Comparison of ENCODE assay signal across 14 cellular contexts in the genomic region with DNA sequence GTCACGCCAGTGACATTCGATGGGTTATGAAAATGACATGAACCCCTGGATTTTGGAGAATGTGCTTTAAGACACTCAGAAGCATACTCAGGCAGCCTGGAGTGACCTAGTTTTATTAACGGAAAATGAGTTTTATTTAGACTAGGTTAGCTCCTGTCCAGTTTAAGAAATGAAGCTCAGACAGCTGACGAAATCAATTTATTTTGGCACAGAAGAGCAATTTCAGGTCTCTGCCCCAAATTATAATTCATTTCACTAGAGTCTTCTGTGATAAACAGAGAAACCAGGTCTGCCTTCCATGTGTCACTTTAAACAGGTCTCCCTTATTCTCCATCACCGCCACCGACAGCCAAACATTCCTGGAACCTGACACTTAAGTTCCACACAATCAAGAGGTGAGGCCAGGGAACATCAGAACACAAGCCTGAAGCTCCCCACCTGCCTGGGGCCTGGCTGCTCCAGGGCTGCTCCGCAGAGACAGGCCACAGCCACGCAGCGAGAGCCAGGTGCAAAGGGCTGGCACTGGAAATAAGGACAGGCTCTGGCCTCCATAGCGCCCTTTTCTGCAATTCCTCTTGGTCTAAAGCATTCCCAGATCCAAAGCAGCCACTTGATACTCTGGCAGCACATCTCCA. TPM values are rescaled to one million over a fixed set of nuclear protein-coding genes. Genes with fewer than 3 reads are reported as not detected.
DNase-seq lines count a peak whose midpoint lies in the region; ATAC-seq and TF ChIP-seq lines count a peak whose summit lies in the region.
"Had no signal": no experiment of that assay in that cellular context is flagged by ENCODE, and none has a peak within 500 bp of the region (broad histone marks: within the 10 kb centered on the region; RNA-seq: fewer than 3 reads in every experiment).

No MANE protein-coding gene starts in this region.

- no peak overlapping the region for H2AFZ ChIP-seq in MM.1S (ENCODE audit: low read length)

- TF ChIP-seq POLR2A in gastrocnemius medialis (IDR thresholded peaks at IDR 0.05) = no peak

- H3K79me2 ChIP-seq in MM.1S (ENCODE audit: low read length) = peaks cover 100% of the 10 kb centered on the region

- H3K9me2 ChIP-seq in MM.1S (replicated peaks; ENCODE audit: insufficient read depth, low read length) = no peaks in the 10 kb centered on the region

- no peaks in the 10 kb centered on the region for H3K27me3 Mint-ChIP-seq in chondrocyte (ENCODE audit: low read depth)

- peaks cover 49% of the 10 kb centered on the region for H3K4me1 Mint-ChIP-seq in chondrocyte (ENCODE audit: low read depth)

- H3K4me2 ChIP-seq in MM.1S (ENCODE audit: low read depth, low read length) = no peak overlapping the region

- H3K27me3 ChIP-seq in MM.1S (replicated peaks; ENCODE audit: insufficient read depth, low read length) (no peaks in the 10 kb centered on the region), gastrocnemius medialis (no peaks in the 10 kb centered on the region)

- H3F3A ChIP-seq in MM.1S (ENCODE audit: insufficient read depth, low read length) = peaks cover 25% of the 10 kb centered on the region

- H4K20me1 ChIP-seq in MM.1S (ENCODE audit: insufficient read depth, low read length) = no peaks in the 10 kb centered on the region

- no peaks in the 10 kb centered on the region for H3K9me3 ChIP-seq in MM.1S (replicated peaks; ENCODE audit: insufficient read depth, low read length)
- H3K9me3 ChIP-seq in gastrocnemius medialis = no peaks in the 10 kb centered on the region

- H3K4me3 ChIP-seq in MM.1S (ENCODE audit: low read length) = no peak overlapping the region
- no peak overlapping the region for H3K4me3 ChIP-seq in gastrocnemius medialis

- TF ChIP-seq CTCF in MM.1S (IDR thresholded peaks at IDR 0.05; ENCODE audit: low read length) (no peak), chondrocyte (IDR thresholded peaks at IDR 0.05) (no peak), gastrocnemius medialis (IDR thresholded peaks at IDR 0.05 in 4 of 5, conservative IDR thresholded peaks at IDR 0.05 in 1 of 5) (no peak)

- no peak overlapping the region for H3K9ac ChIP-seq in MM.1S (ENCODE audit: low read length)

- H3K4me1 ChIP-seq in MM.1S (ENCODE audit: low read length) (peaks cover 54% of the 10 kb centered on the region), gastrocnemius medialis (peaks cover 58 to 68% of the 10 kb centered on the region in 2 donors)

- H3K9me3 Mint-ChIP-seq in chondrocyte (ENCODE audit: low read depth) = no peaks in the 10 kb centered on the region
- H3K9me3 Mint-ChIP-seq: activated naive CD4-positive, alpha-beta T cell treated with anti-CD3 and anti-CD28 coated beads, Interleukin-2, amount 50 U/mL, for 72 hours; T-helper 2 cell treated with Interferon-gamma antibody and Interleukin-4, amounts not matched to agents 5 μg/mL and 100 μg/mL, for 36 hours had no signal

- peaks cover 14% of the 10 kb centered on the region for H3K36me3 Mint-ChIP-seq in chondrocyte (ENCODE audit: low read depth)

- H3K27ac ChIP-seq in MM.1S (ENCODE audit: low read length) (peak overlapping the region; percentile 8; the same call in 1 of the 2 replicates), gastrocnemius medialis (peak overlapping the region; percentile 39 to 65 (median 42))

- peak overlapping the region; percentile 43 for H3K27ac Mint-ChIP-seq in chondrocyte (ENCODE audit: unreplicated experiment)

- peak; percentile 3 to 51 for ATAC-seq in gastrocnemius medialis
- no peak for ATAC-seq in HG03175 (IDR thresholded peaks at IDR 0.05; ENCODE audit: unreplicated experiment)
- ATAC-seq: activated naive CD4-positive, alpha-beta T cell treated with anti-CD3 and anti-CD28 coated beads, Interleukin-2, amount 50 U/mL, for 72 hours had no signal

- no peak for DNase-seq in MM.1S
- peak; percentile 62 for DNase-seq in NCI-H510A treated with DMSO at 0.1 percent for 48 hours (lab: John Stamatoyannopoulos, UW)
- DNase-seq in chondrocyte (ENCODE audit: low spot score) = no peak
- peak in 1 of 2 donors; percentile 62 for DNase-seq in gastrocnemius medialis
- DNase-seq in AG08396 (ENCODE audit: low spot score) = no peak
- no peak for DNase-seq in stimulated activated CD8-positive, alpha-beta memory T cell treated with anti-CD3 and anti-CD28 coated beads, Interleukin-4, amount 100 ng/mL, for 48 hours
- DNase-seq: effector CD4-positive, alpha-beta T cell; KG1; NCI-H1436; NCI-H748 treated with DMSO at 0.1 percent for 48 hours; stimulated activated CD4-positive, alpha-beta T cell treated with anti-CD3 and anti-CD28 coated beads, Interleukin-12 subunit alpha, Interleukin-12 subunit beta, amount 100 ng/mL, for 4 hours had no signal

- intact Hi-C loops in gastrocnemius medialis (cut with DNase I; ENCODE audit: low total_unique reads) = loop anchor here (2.0 kb wide), 2 partner anchors 52 to 76 kb away; no protein-coding TSS in a partner anchor

- H3K36me3 ChIP-seq in MM.1S (replicated peaks; ENCODE audit: insufficient read depth, low read length) (peaks cover 12% of the 10 kb centered on the region), gastrocnemius medialis (no peaks in the 10 kb centered on the region)

- in situ Hi-C loops in gastrocnemius medialis (cut with MboI; ENCODE audit: low sequenced_read_pairs in 4 of 4) = no loop called here

- H3K4me3 Mint-ChIP-seq in chondrocyte (ENCODE audit: unreplicated experiment) = no peak overlapping the region
- H3K4me3 Mint-ChIP-seq: T-helper 2 cell treated with Interferon-gamma antibody and Interleukin-4, amounts not matched to agents 5 μg/mL and 100 μg/mL, for 36 hours had no signal

RNA-seq across cellular contexts. Expression of a gene that starts 49.9 kb away (rescaled TPM):
- 69.2 to 78.5 TPM (median 71.6 TPM) in 3 replicates for total RNA-seq in chondrocyte
- 10 to 100 TPM; 17.3 to 27.9 (median 26.5) TPM for total RNA-seq in gastrocnemius medialis
